ENCODE assay signal across 24 cellular contexts in genomic region chr22:44012172-44012571, GRCh38.
"Had no signal": no experiment of that assay in that cellular context is flagged by ENCODE, and none has a peak within 500 bp of the region (broad histone marks: within the 10 kb centered on the region; RNA-seq: fewer than 3 reads in every experiment).

No MANE protein-coding gene starts in this region.

- H3K27ac Mint-ChIP-seq: activated CD4-positive, alpha-beta T cell treated with anti-CD3 and anti-CD28 coated beads, Interleukin-2, amount 10 ng/mL, durations not matched to agents 24 days and 14 days; activated CD8-positive, alpha-beta T cell treated with anti-CD3 and anti-CD28 coated beads for 36 hours; activated naive CD4-positive, alpha-beta T cell treated with anti-CD3 and anti-CD28 coated beads, Interleukin-2, amount 10 ng/mL, durations not matched to agents 7 days and 5 days; activated naive CD8-positive, alpha-beta T cell; activated naive CD8-positive, alpha-beta T cell treated with anti-CD3 and anti-CD28 coated beads, Interleukin-2, amount 50 U/mL, for 24 hours; activated T-helper 1 cell treated with anti-CD3 and anti-CD28 coated beads, Interleukin-12 subunit alpha, Interleukin-12 subunit beta, Interleukin-2, Interleukin-4 antibody, amounts not matched to agents 30 ng/mL and 10 ng/mL and 1 ng/mL, durations not matched to agents 14 hours and 24 hours and 36 hours; brain had no signal

- H3K27me3 Mint-ChIP-seq: activated CD4-positive, alpha-beta T cell treated with anti-CD3 and anti-CD28 coated beads, Interleukin-2, amount 10 ng/mL, durations not matched to agents 24 days and 14 days; activated CD8-positive, alpha-beta T cell treated with anti-CD3 and anti-CD28 coated beads for 36 hours; activated naive CD4-positive, alpha-beta T cell treated with anti-CD3 and anti-CD28 coated beads, Interleukin-2, amount 10 ng/mL, durations not matched to agents 7 days and 5 days; activated naive CD8-positive, alpha-beta T cell; activated naive CD8-positive, alpha-beta T cell treated with anti-CD3 and anti-CD28 coated beads, Interleukin-2, amount 50 U/mL, for 24 hours; brain; central memory CD8-positive, alpha-beta T cell had no signal

- H3K27me3 ChIP-seq: MG63 had no signal

- ATAC-seq: activated CD8-positive, alpha-beta T cell treated with anti-CD3 and anti-CD28 coated beads for 36 hours; activated naive CD8-positive, alpha-beta T cell treated with anti-CD3 and anti-CD28 coated beads, Interleukin-2, amount 50 U/mL, for 24 hours; activated T-cell treated with anti-CD3 and anti-CD28 coated beads, Interleukin-2, amount 50 U/mL, for 4 hours; Panc1 had no signal

- H3K36me3 Mint-ChIP-seq: activated naive CD4-positive, alpha-beta T cell treated with anti-CD3 and anti-CD28 coated beads, Interleukin-2, amount 10 ng/mL, durations not matched to agents 7 days and 5 days had no signal

- H3K4me3 Mint-ChIP-seq: activated CD4-positive, alpha-beta T cell treated with anti-CD3 and anti-CD28 coated beads, Interleukin-2, amount 10 ng/mL, durations not matched to agents 24 days and 14 days; activated CD8-positive, alpha-beta T cell treated with anti-CD3 and anti-CD28 coated beads for 36 hours; activated naive CD4-positive, alpha-beta T cell treated with anti-CD3 and anti-CD28 coated beads, Interleukin-2, amount 10 ng/mL, durations not matched to agents 7 days and 5 days; activated naive CD8-positive, alpha-beta T cell; activated naive CD8-positive, alpha-beta T cell treated with anti-CD3 and anti-CD28 coated beads, Interleukin-2, amount 50 U/mL, for 24 hours; activated T-cell treated with anti-CD3 and anti-CD28 coated beads, Interleukin-2, amount 50 U/mL, for 4 hours; activated T-helper 1 cell treated with anti-CD3 and anti-CD28 coated beads, Interleukin-12 subunit alpha, Interleukin-12 subunit beta, Interleukin-2, Interleukin-4 antibody, amounts not matched to agents 30 ng/mL and 10 ng/mL and 1 ng/mL, durations not matched to agents 14 hours and 24 hours and 36 hours; brain; central memory CD8-positive, alpha-beta T cell had no signal

- DNase-seq: activated CD4-positive, alpha-beta T cell treated with anti-CD3 and anti-CD28 coated beads, Interleukin-2, amount 10 ng/mL, durations not matched to agents 24 days and 14 days; activated CD4-positive, alpha-beta T cell treated with anti-CD3 and anti-CD28 coated beads, Interleukin-2, amount 50 U/mL, for 4 hours; activated CD8-positive, alpha-beta T cell treated with anti-CD3 and anti-CD28 coated beads for 36 hours; activated naive CD4-positive, alpha-beta T cell treated with anti-CD3 and anti-CD28 coated beads, Interleukin-2, amount 10 ng/mL, durations not matched to agents 7 days and 5 days; activated naive CD8-positive, alpha-beta T cell treated with anti-CD3 and anti-CD28 coated beads, Interleukin-2, amount 50 U/mL, for 24 hours; activated T-cell treated with anti-CD3 and anti-CD28 coated beads, Interleukin-2, amount 50 U/mL, for 4 hours; Kasumi-1; KG1; MG63; NCI-H1048; NCI-H1105 treated with DMSO at 0.1 percent for 48 hours; NCI-H1436; NCI-H1694; NCI-H1930; NCI-H345; NCI-H524 treated with DMSO at 0.1 percent for 48 hours; SW 1271; T-helper 1 cell; T1000 had no signal

- H3K4me1 Mint-ChIP-seq: activated naive CD4-positive, alpha-beta T cell treated with anti-CD3 and anti-CD28 coated beads, Interleukin-2, amount 10 ng/mL, durations not matched to agents 7 days and 5 days; activated naive CD8-positive, alpha-beta T cell treated with anti-CD3 and anti-CD28 coated beads, Interleukin-2, amount 50 U/mL, for 24 hours; central memory CD8-positive, alpha-beta T cell had no signal

- H3K9me3 Mint-ChIP-seq: activated CD4-positive, alpha-beta T cell treated with anti-CD3 and anti-CD28 coated beads, Interleukin-2, amount 10 ng/mL, durations not matched to agents 24 days and 14 days; activated CD8-positive, alpha-beta T cell treated with anti-CD3 and anti-CD28 coated beads for 36 hours; activated naive CD4-positive, alpha-beta T cell treated with anti-CD3 and anti-CD28 coated beads, Interleukin-2, amount 10 ng/mL, durations not matched to agents 7 days and 5 days; activated naive CD8-positive, alpha-beta T cell treated with anti-CD3 and anti-CD28 coated beads, Interleukin-2, amount 50 U/mL, for 24 hours; activated T-cell treated with anti-CD3 and anti-CD28 coated beads, Interleukin-2, amount 50 U/mL, for 4 hours; activated T-helper 1 cell treated with anti-CD3 and anti-CD28 coated beads, Interleukin-12 subunit alpha, Interleukin-12 subunit beta, Interleukin-2, Interleukin-4 antibody, amounts not matched to agents 30 ng/mL and 10 ng/mL and 1 ng/mL, durations not matched to agents 14 hours and 24 hours and 36 hours; central memory CD8-positive, alpha-beta T cell had no signal
